In the genomic region with DNA sequence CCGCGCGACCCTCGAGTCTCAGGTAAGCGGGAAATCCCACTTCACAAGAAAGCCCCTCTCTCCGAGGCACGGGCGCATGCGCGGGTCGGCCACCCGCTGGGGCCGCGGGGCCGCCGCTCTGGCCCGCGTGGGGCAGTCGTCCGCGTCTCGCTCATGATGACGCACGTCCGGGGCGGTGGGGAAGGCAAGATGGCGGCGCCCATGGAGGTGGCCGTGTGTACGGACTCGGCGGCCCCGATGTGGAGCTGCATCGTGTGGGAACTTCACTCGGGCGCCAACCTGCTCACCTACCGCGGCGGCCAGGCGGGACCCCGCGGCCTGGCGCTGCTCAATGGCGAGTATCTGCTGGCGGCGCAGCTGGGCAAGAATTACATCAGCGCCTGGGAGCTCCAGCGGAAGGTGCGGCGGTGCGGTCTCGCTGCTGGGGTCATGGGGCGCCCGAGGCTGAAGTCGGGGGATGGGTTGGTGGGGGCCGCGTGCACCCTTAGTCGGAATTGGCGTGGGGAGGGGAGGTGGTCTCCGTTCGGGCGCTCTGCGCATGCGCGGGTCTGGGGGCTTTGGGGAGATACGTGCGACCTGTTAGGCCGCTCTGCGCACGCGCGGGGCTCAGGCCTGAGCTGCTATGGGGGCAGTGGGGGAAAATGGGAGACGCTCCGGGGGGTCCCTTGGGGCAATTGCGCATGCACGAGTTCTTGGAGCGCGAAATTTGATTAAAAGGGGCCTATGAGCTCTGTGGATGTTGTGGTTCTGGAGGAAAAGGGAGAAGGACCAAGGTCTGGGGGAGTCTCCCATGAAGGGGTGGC, we compare ENCODE assay signal across 8 cellular contexts. TPM values are rescaled to one million over a fixed set of nuclear protein-coding genes. Genes with fewer than 3 reads are reported as not detected.
DNase-seq lines count a peak whose midpoint lies in the region; ATAC-seq and TF ChIP-seq lines count a peak whose summit lies in the region.

A gene with protein sequence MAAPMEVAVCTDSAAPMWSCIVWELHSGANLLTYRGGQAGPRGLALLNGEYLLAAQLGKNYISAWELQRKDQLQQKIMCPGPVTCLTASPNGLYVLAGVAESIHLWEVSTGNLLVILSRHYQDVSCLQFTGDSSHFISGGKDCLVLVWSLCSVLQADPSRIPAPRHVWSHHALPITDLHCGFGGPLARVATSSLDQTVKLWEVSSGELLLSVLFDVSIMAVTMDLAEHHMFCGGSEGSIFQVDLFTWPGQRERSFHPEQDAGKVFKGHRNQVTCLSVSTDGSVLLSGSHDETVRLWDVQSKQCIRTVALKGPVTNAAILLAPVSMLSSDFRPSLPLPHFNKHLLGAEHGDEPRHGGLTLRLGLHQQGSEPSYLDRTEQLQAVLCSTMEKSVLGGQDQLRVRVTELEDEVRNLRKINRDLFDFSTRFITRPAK (plus strand): TSS at position 181 of the 803 bp plus-strand sequence. CDS start 9 bp downstream, at position 190.

- peak within 1 kb of the TSS; percentile 48 for H2BK120ac ChIP-seq in trophoblast cell (ENCODE audit: insufficient read depth, low read length, poor library complexity)

- H4K91ac ChIP-seq in trophoblast cell (ENCODE audit: low read depth, low read length), result peak within 1 kb of the TSS; percentile 71

- H3K27ac ChIP-seq in SU-DHL-6 (ENCODE audit: low read depth, low read length) (peak within 1 kb of the TSS; percentile 7; the same call in 1 of the 2 replicates), trophoblast cell (ENCODE audit: low read depth, low read length) (peak within 1 kb of the TSS; percentile 54), tibial artery (peak within 1 kb of the TSS; percentile 82 to 87)

- H3K9me3 ChIP-seq in SU-DHL-6 (ENCODE audit: insufficient read depth, low read length) (no peaks in the 10 kb centered on the region), trophoblast cell (ENCODE audit: insufficient read depth, low read depth, low read length) (peaks cover 1% of the 10 kb centered on the region), tibial artery (no peaks in the 10 kb centered on the region)

- peak; percentile 98 for ATAC-seq in Right ventricle myocardium superior (ENCODE audit: poor library complexity)

- peak within 1 kb of the TSS; percentile 73 for H4K8ac ChIP-seq in trophoblast cell (ENCODE audit: low read depth, low read length)

- H3K9me2 ChIP-seq in SU-DHL-6 (replicated peaks; ENCODE audit: insufficient read depth, low read length), result no peaks in the 10 kb centered on the region

- TF ChIP-seq CTCF in SU-DHL-6 (IDR thresholded peaks at IDR 0.05; ENCODE audit: insufficient read depth, low read length, poor library complexity, severe bottlenecking) (no peak), tibial artery (IDR thresholded peaks at IDR 0.05) (peak in 1 of 2 experiments; percentile 44)

- peak within 1 kb of the TSS; percentile 18 for H2BK12ac ChIP-seq in trophoblast cell (ENCODE audit: low read length)

- intact Hi-C loops in Right ventricle myocardium superior (cut with DNase I) (loop anchor here (10.0 kb wide), 1 partner anchor 220 kb away; no protein-coding TSS in a partner anchor), tibial artery (cut with DNase I; ENCODE audit: low total_unique reads) (loop anchor here (5.0 to 10.0 kb wide), 2 partner anchors 130 to 217 kb away; a partner anchor contains a TSS)

- H3K36me3 ChIP-seq in SU-DHL-6 (ENCODE audit: low read length) (no peaks in the 10 kb centered on the region), trophoblast cell (ENCODE audit: control insufficient read depth in 1 of 2, insufficient read depth in 2 of 2, low read length in 2 of 2) (peaks cover 29 to 34% of the 10 kb centered on the region in 2 experiments), tibial artery (peaks cover 3 to 32% (median 28%) of the 10 kb centered on the region in 3 donors)

- no CpG with 5 or more reads among the region's 78 CpGs for WGBS in trophoblast cell (ENCODE audit: extremely low coverage, insufficient coverage, insufficient read length)

- H3K18ac ChIP-seq in trophoblast cell (ENCODE audit: low read length), result peak within 1 kb of the TSS; percentile 74

- H3K23ac ChIP-seq in trophoblast cell (ENCODE audit: low read length), result no peak within 1 kb of the TSS

- H3K4me3 ChIP-seq in SU-DHL-6 (ENCODE audit: insufficient read depth, low read length, poor library complexity, severe bottlenecking) (peak within 1 kb of the TSS; percentile 92), trophoblast cell (ENCODE audit: low read depth, low read length) (peak within 1 kb of the TSS; percentile 100), tibial artery (peak within 1 kb of the TSS; percentile 94 to 96)

- peak within 1 kb of the TSS; percentile 50 for H2BK5ac ChIP-seq in trophoblast cell (ENCODE audit: low read depth, low read length, poor library complexity)

- peak within 1 kb of the TSS; percentile 83 for H3K9ac ChIP-seq in SU-DHL-6 (ENCODE audit: low read length)
- H3K9ac ChIP-seq in trophoblast cell (ENCODE audit: low read length), result peak within 1 kb of the TSS; percentile 96

- H3K4me1 ChIP-seq in trophoblast cell (ENCODE audit: control insufficient read depth in 1 of 2, insufficient read depth in 2 of 2, low read length in 2 of 2) (peaks cover 16 to 17% of the 10 kb centered on the region in 2 experiments), tibial artery (peaks cover 0 to 35% (median 20%) of the 10 kb centered on the region in 4 donors)

- H3K79me1 ChIP-seq in trophoblast cell (ENCODE audit: low read length), result peaks cover 23% of the 10 kb centered on the region

- no peaks in the 10 kb centered on the region for H4K20me1 ChIP-seq in SU-DHL-6 (ENCODE audit: low read depth, low read length)

- no peaks in the 10 kb centered on the region for H3K27me3 ChIP-seq in SU-DHL-6 (ENCODE audit: low read length)
- no peaks in the 10 kb centered on the region for H3K27me3 ChIP-seq in trophoblast cell (ENCODE audit: insufficient read depth, low read length)
- H3K27me3 ChIP-seq in tibial artery, result peaks cover 0 to 11% of the 10 kb centered on the region in 2 donors

- H3K79me2 ChIP-seq in SU-DHL-6 (ENCODE audit: insufficient read depth, low read length) (0 out of 2 replicates have a peak, but pooled peaks cover 6% of the 10 kb centered on the region), trophoblast cell (ENCODE audit: control insufficient read depth, insufficient read depth, low read length, poor library complexity) (peaks cover 10% of the 10 kb centered on the region)

- H3F3A ChIP-seq in SU-DHL-6 (ENCODE audit: insufficient read depth), result peaks cover 9% of the 10 kb centered on the region

- H2AFZ ChIP-seq in SU-DHL-6 (ENCODE audit: low read depth, low read length, severe bottlenecking) (peak within 1 kb of the TSS; percentile 87), trophoblast cell (ENCODE audit: insufficient read depth, low read length, poor library complexity) (peak within 1 kb of the TSS; percentile 38)

- H3K14ac ChIP-seq in trophoblast cell (ENCODE audit: low read length), result peak within 1 kb of the TSS; percentile 58

- peak within 1 kb of the TSS; percentile 75 for H4K12ac ChIP-seq in trophoblast cell (ENCODE audit: low read depth, low read length)

- peak within 1 kb of the TSS; percentile 15 for H2AK5ac ChIP-seq in trophoblast cell (ENCODE audit: low read length)

- peak; percentile 90 for DNase-seq in ELF-1 (ENCODE audit: low read depth, low spot score)
- DNase-seq in HCEC 1CT, result peak; percentile 75
- peak; percentile 92 for DNase-seq in NCI-H1092 (lab: John Stamatoyannopoulos, UW)
- peak; percentile 77 for DNase-seq in activated naive CD8-positive, alpha-beta T cell treated with anti-CD3 and anti-CD28 coated beads, Interleukin-2, amount 50 U/mL, for 16 hours (ENCODE audit: low read depth, low spot score)
- peak; percentile 97 for DNase-seq in Right ventricle myocardium superior
- peak; percentile 82 to 94 for DNase-seq in trophoblast cell
- DNase-seq in tibial artery, result peak; percentile 93 to 96

- peak within 1 kb of the TSS; percentile 42 for H3K4ac ChIP-seq in trophoblast cell (ENCODE audit: low read depth, low read length)

- H3K4me2 ChIP-seq in SU-DHL-6 (ENCODE audit: low read depth, low read length, poor library complexity, severe bottlenecking), result peak within 1 kb of the TSS; percentile 75
- peak within 1 kb of the TSS; percentile 94 for H3K4me2 ChIP-seq in trophoblast cell (ENCODE audit: low read length)

RNA-seq across cellular contexts. Expression of the gene that starts here (rescaled TPM):
- 18.6 TPM for total RNA-seq in Right ventricle myocardium superior
- 43.8 and 45.6 TPM in 2 replicates for polyA plus RNA-seq in trophoblast cell (2013)

Comparison
In these comparisons a context has a peak if more than half of its experiments do, and no peak if none do; other contexts are left out.
1. Peak in every context shown above with its lines: DNase-seq, ATAC-seq, H3K4me3 ChIP-seq and H3K27ac ChIP-seq.
2. H3K27ac ChIP-seq: peak in every context shown above with its lines; median percentile 84 in tibial artery; 54 in trophoblast cell; 7 in SU-DHL-6.